Comparison of ENCODE assay signal across 22 cellular contexts in genomic region chr20:45440424-45440823, GRCh38. TPM values are rescaled to one million over a fixed set of nuclear protein-coding genes. Genes with fewer than 3 reads are reported as not detected.
DNase-seq lines count a peak whose midpoint lies in the region; ATAC-seq and TF ChIP-seq lines count a peak whose summit lies in the region.
"Had no signal": no experiment of that assay in that cellular context is flagged by ENCODE, and none has a peak within 500 bp of the region (broad histone marks: within the 10 kb centered on the region; RNA-seq: fewer than 3 reads in every experiment).

No MANE protein-coding gene starts in this region.

- H4K20me1 ChIP-seq in BLaER1 = no peaks in the 10 kb centered on the region

- H3K9me3 Mint-ChIP-seq in Caco-2 (ENCODE audit: unreplicated experiment) = no peaks in the 10 kb centered on the region
- no peaks in the 10 kb centered on the region for H3K9me3 Mint-ChIP-seq in type B pancreatic cell
- H3K9me3 Mint-ChIP-seq in stimulated activated effector memory CD8-positive, alpha-beta T cell treated with anti-CD3 and anti-CD28 coated beads, Interleukin-12 subunit alpha, Interleukin-12 subunit beta, amount 100 ng/mL, for 72 hours = no peaks in the 10 kb centered on the region
- H3K9me3 Mint-ChIP-seq: CD14-positive monocyte; CD4-positive, alpha-beta T cell; CD8-positive, alpha-beta memory T cell; GM23338; H9 had no signal

- BruUV-seq in Caco-2 (replicated peaks; lab: Mats Ljungman, UMichigan) = no TSS peak

- peak in 1 of 2 experiments; percentile 53 for DNase-seq in Caco-2
- peak; percentile 5 for DNase-seq in kidney tubule cell (ENCODE audit: low spot score)
- no peak for DNase-seq in type B pancreatic cell (ENCODE audit: extremely low spot score, unreplicated experiment)
- DNase-seq in NCI-H2029 treated with DMSO at 0.1 percent for 48 hours (lab: John Stamatoyannopoulos, UW) = no peak
- no peak for DNase-seq in stimulated activated effector memory CD8-positive, alpha-beta T cell treated with anti-CD3 and anti-CD28 coated beads, Interleukin-12 subunit alpha, Interleukin-12 subunit beta, amount 100 ng/mL, for 72 hours (ENCODE audit: low spot score in 2 of 2)
- DNase-seq in inferior parietal cortex (ENCODE audit: extremely low spot score) = no peak
- DNase-seq: 8988T; Calu3; CD4-positive, alpha-beta T cell; CD8-positive, alpha-beta memory T cell; DMS53; DMS79 treated with DMSO at 0.1 percent for 48 hours; GF-D8; H9 had no signal

- H3K27ac ChIP-seq in BLaER1 = no peak overlapping the region

- POLR2A ChIA-PET in Caco-2 (lab: Charles Lee) = no interaction called here

- H3K9ac ChIP-seq in BLaER1 = no peak overlapping the region

- H3K27me3 Mint-ChIP-seq in Caco-2 (ENCODE audit: insufficient read depth, unreplicated experiment) (no peaks in the 10 kb centered on the region), type B pancreatic cell (no peaks in the 10 kb centered on the region)

- no peaks in the 10 kb centered on the region for H3K27me3 ChIP-seq in BLaER1
- H3K27me3 ChIP-seq in Caco-2 (replicated peaks; ENCODE audit: control insufficient read depth, insufficient read depth, low read length) = no peaks in the 10 kb centered on the region

- H3K4me3 ChIP-seq in BLaER1 (no peak overlapping the region), Caco-2 (ENCODE audit: low read depth, low read length) (no peak overlapping the region)
- H3K4me3 ChIP-seq: GM23338 had no signal

- H3K9me3 ChIP-seq in BLaER1 (no peaks in the 10 kb centered on the region), Caco-2 (no peaks in the 10 kb centered on the region)

- H3K4me1 Mint-ChIP-seq in Caco-2 (ENCODE audit: low read depth, unreplicated experiment) = peaks cover 60% of the 10 kb centered on the region
- H3K4me1 Mint-ChIP-seq in type B pancreatic cell (ENCODE audit: unreplicated experiment) = peaks cover 12% of the 10 kb centered on the region
- H3K4me1 Mint-ChIP-seq in stimulated activated effector memory CD8-positive, alpha-beta T cell treated with anti-CD3 and anti-CD28 coated beads, Interleukin-12 subunit alpha, Interleukin-12 subunit beta, amount 100 ng/mL, for 72 hours = peaks cover 27% of the 10 kb centered on the region

- H3K4me3 Mint-ChIP-seq in Caco-2 (ENCODE audit: unreplicated experiment) (peak overlapping the region; percentile 57), type B pancreatic cell (no peak overlapping the region)
- H3K4me3 Mint-ChIP-seq in stimulated activated effector memory CD8-positive, alpha-beta T cell treated with anti-CD3 and anti-CD28 coated beads, Interleukin-12 subunit alpha, Interleukin-12 subunit beta, amount 100 ng/mL, for 72 hours = no peak overlapping the region
- H3K4me3 Mint-ChIP-seq: CD14-positive monocyte; CD4-positive, alpha-beta T cell; CD8-positive, alpha-beta memory T cell; GM23338; H9 had no signal

- H3K4me1 ChIP-seq in BLaER1 (peaks cover 22% of the 10 kb centered on the region), Caco-2 (peaks cover 59% of the 10 kb centered on the region)

- ATAC-seq in stimulated activated effector memory CD8-positive, alpha-beta T cell treated with anti-CD3 and anti-CD28 coated beads, Interleukin-12 subunit alpha, Interleukin-12 subunit beta, amount 100 ng/mL, for 72 hours = no peak
- ATAC-seq: GM23338, HCT116 had no signal

- H3K36me3 Mint-ChIP-seq in Caco-2 (ENCODE audit: insufficient read depth, unreplicated experiment) (peaks cover 21% of the 10 kb centered on the region), type B pancreatic cell (no peaks in the 10 kb centered on the region)
- no peaks in the 10 kb centered on the region for H3K36me3 Mint-ChIP-seq in stimulated activated effector memory CD8-positive, alpha-beta T cell treated with anti-CD3 and anti-CD28 coated beads, Interleukin-12 subunit alpha, Interleukin-12 subunit beta, amount 100 ng/mL, for 72 hours
- H3K36me3 Mint-ChIP-seq: CD14-positive monocyte; CD8-positive, alpha-beta memory T cell had no signal

- peak overlapping the region; percentile 89 for H3K27ac Mint-ChIP-seq in Caco-2 (ENCODE audit: unreplicated experiment)
- peak overlapping the region; percentile 72 for H3K27ac Mint-ChIP-seq in type B pancreatic cell
- H3K27ac Mint-ChIP-seq in stimulated activated effector memory CD8-positive, alpha-beta T cell treated with anti-CD3 and anti-CD28 coated beads, Interleukin-12 subunit alpha, Interleukin-12 subunit beta, amount 100 ng/mL, for 72 hours = no peak overlapping the region
- H3K27ac Mint-ChIP-seq: CD14-positive monocyte; CD4-positive, alpha-beta T cell; CD8-positive, alpha-beta memory T cell; GM23338; H9 had no signal

- CTCF ChIA-PET in Caco-2 (lab: Charles Lee) = interaction anchor here (0.6 to 7.2 kb wide), 4 partner anchors 77 to 331 kb away, joined by 3 to 278 read pairs (median 4); partner anchors contain the start of gene SYS1

- peak overlapping the region; percentile 13; the same call in 1 of the 2 replicates for H3K4me2 ChIP-seq in BLaER1
- H3K4me2 ChIP-seq: GM23338 had no signal

- intact Hi-C loops in Caco-2 (cut with micrococcal nuclease; ENCODE audit: unreplicated experiment) = no loop called here

- no peaks in the 10 kb centered on the region for H3K36me3 ChIP-seq in BLaER1
- H3K36me3 ChIP-seq in Caco-2 (ENCODE audit: control insufficient read depth, insufficient read depth, low read length) = no peaks in the 10 kb centered on the region

- TF ChIP-seq CTCF in Caco-2 (IDR thresholded peaks at IDR 0.05; ENCODE audit: insufficient read depth in 1 of 2, low read depth in 1 of 2, low read length in 1 of 2, severe bottlenecking in 1 of 2, unreplicated experiment in 1 of 2) (no peak), type B pancreatic cell (conservative IDR thresholded peaks at IDR 0.05) (no peak)

RNA-seq across cellular contexts. Expression of gene PIGT, which starts 24.5 kb away (rescaled TPM):
- total RNA-seq in Caco-2 (2022) (239 and 259 TPM in 2 replicates), type B pancreatic cell (ENCODE audit: low replicate concordance) (70.1 and 80.6 TPM in 2 replicates)

RNA-seq across cellular contexts. Expression of gene WFDC2, which starts 29.1 kb away (rescaled TPM):
- 14.3 and 16.9 TPM in 2 replicates for total RNA-seq in Caco-2 (2022)
- total RNA-seq in type B pancreatic cell (ENCODE audit: low replicate concordance) = 64.4 and 98.9 TPM in 2 replicates
- total RNA-seq: A673; CD4-positive, alpha-beta T cell; Daoy; G401; H4 had no signal

RNA-seq across cellular contexts. Expression of gene DBNDD2, which starts 32.3 kb away (rescaled TPM):
- 71.0 and 74.3 TPM in 2 replicates for total RNA-seq in Caco-2 (2022)
- total RNA-seq in type B pancreatic cell (ENCODE audit: low replicate concordance) = 12.8 and 25.5 TPM in 2 replicates
